19 cellular contexts compared by ENCODE assay signal in the genomic region with DNA sequence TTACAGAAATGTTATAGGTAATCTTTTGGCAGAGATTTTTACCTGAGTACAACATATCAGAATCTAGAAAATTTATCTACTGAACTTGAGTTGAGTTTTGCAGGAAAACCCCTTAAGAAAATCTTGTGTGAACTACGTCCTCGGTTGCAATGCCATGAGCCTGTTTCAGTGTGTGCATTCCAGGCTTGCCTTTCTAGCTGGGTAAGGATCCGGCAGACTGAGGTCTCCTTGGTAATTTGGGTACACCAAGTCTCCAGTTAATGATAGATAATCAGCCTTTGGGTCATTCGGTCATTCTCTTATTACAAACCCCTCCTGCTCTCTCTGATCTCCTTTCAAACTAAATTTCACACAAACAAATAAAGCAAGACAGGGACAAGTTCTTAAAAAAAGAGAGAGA. TPM values are rescaled to one million over a fixed set of nuclear protein-coding genes. Genes with fewer than 3 reads are reported as not detected.
DNase-seq lines count a peak whose midpoint lies in the region; ATAC-seq and TF ChIP-seq lines count a peak whose summit lies in the region.
"Had no signal": no experiment of that assay in that cellular context is flagged by ENCODE, and none has a peak within 500 bp of the region (broad histone marks: within the 10 kb centered on the region; RNA-seq: fewer than 3 reads in every experiment).

No MANE protein-coding gene starts in this region.

- H3K4me1 ChIP-seq in right cardiac atrium (ENCODE audit: control insufficient read depth, insufficient read depth, low read length) (no peaks in the 10 kb centered on the region), sigmoid colon (peaks cover 0 to 70% (median 50%) of the 10 kb centered on the region in 4 donors)

- H3K27ac ChIP-seq in right cardiac atrium (ENCODE audit: low read length) (peak overlapping the region; percentile 36), sigmoid colon (peak overlapping the region; percentile 98 to 99 (median 99))
- H3K27ac ChIP-seq: PC-9 had no signal

- H3K36me3 ChIP-seq in sigmoid colon = peaks cover 0 to 8% (median 0%) of the 10 kb centered on the region in 4 donors

- no peak for TF ChIP-seq EP300 in sigmoid colon (IDR thresholded peaks at IDR 0.05)

- TF ChIP-seq CTCF in sigmoid colon (IDR thresholded peaks at IDR 0.05) = no peak

- H3K27me3 ChIP-seq in right cardiac atrium (ENCODE audit: control insufficient read depth, insufficient read depth) (no peaks in the 10 kb centered on the region), sigmoid colon (no peaks in the 10 kb centered on the region)

- TF ChIP-seq POLR2A in sigmoid colon (IDR thresholded peaks at IDR 0.05) = no peak

- H3K9me3 ChIP-seq in right cardiac atrium (ENCODE audit: control insufficient read depth, low read length) = no peaks in the 10 kb centered on the region
- H3K9me3 ChIP-seq in sigmoid colon = no peaks in the 10 kb centered on the region

- WGBS in right cardiac atrium = 44% methylated on average over 4 of the region's 4 CpGs
- 25 to 37% methylated on average over 4 of the region's 4 CpGs for WGBS in sigmoid colon, 2 donors

- intact Hi-C loops in right cardiac atrium (cut with DNase I) (loop anchor here in 2 of 4 donors (10.0 kb wide), 2 partner anchors 159 to 209 kb away; no protein-coding TSS in a partner anchor), left ventricle myocardium superior (cut with micrococcal nuclease) (loop anchor here (10.0 kb wide), 1 partner anchor 149 kb away; no protein-coding TSS in a partner anchor), sigmoid colon (cut with DNase I) (loop anchor here (5.0 to 10.0 kb wide), 3 partner anchors 209 to 616 kb away; no protein-coding TSS in a partner anchor)

- no peak for ATAC-seq in right cardiac atrium
- ATAC-seq in left ventricle myocardium superior = no peak

- H3K4me3 ChIP-seq in right cardiac atrium (ENCODE audit: low read length) (peak overlapping the region; percentile 15), sigmoid colon (peak overlapping the region; percentile 90 to 98 (median 95))
- H3K4me3 ChIP-seq: PC-9 had no signal

- DNase-seq in right cardiac atrium = no peak
- DNase-seq in left ventricle myocardium superior = no peak
- DNase-seq in left kidney (ENCODE audit: low read depth, low spot score) = peak; percentile 26
- no peak for DNase-seq in sigmoid colon
- no peak for DNase-seq in DMS153 (lab: John Stamatoyannopoulos, UW)
- no peak for DNase-seq in HK-2 (ENCODE audit: unreplicated experiment)
- DNase-seq in RPMI8226 = no peak
- DNase-seq: DMS 273 treated with DMSO at 0.1 percent for 48 hours, GF-D8, H7, NCI-H1048, NCI-H146, NCI-H2081, NCI-H774, PC-9 had no signal

RNA-seq across cellular contexts. Expression of a gene that starts 5.9 kb away (rescaled TPM):
- total RNA-seq in right cardiac atrium (100 to 1,000 TPM in 3 of 4 donors, 10 to 100 TPM in 1; 69.3 to 154 (median 136) TPM), left ventricle myocardium superior (180 TPM), sigmoid colon (100 to 1,000 TPM; 141 to 224 (median 180) TPM)
- polyA plus RNA-seq in right cardiac atrium (115 TPM), sigmoid colon (10 to 100 TPM in 1 of 3 donors, 1 to 10 TPM in 1, under 1 TPM in 1; 0.46 to 17.4 (median 7.2) TPM)
- total RNA-seq: H7, HT-29, MCF 10A, NCI-H460, PC-9 had no signal
- polyA plus RNA-seq: CD14-positive monocyte had no signal
